1 cellular context compared by ENCODE assay signal in genomic region chr1:230978491-230979388, GRCh38.
TF ChIP-seq lines count a peak whose summit lies in the region.

Gene ARV1, plus strand, starts transcription at chr1:230979094. Its CDS starts 12 bp downstream, at chr1:230979106.
Gene TTC13, minus strand, starts transcription at chr1:230978861. Its CDS starts 31 bp downstream, at chr1:230978830.

TF ChIP-seq in GM23338, 12 proteins besides CTCF, POLR2A, EP300 and RAD21:
- TF ChIP-seq ZNF462 (CRISPR knock-in tag; IDR thresholded peaks at IDR 0.05) (no peak), REST (IDR thresholded peaks at IDR 0.05; ENCODE audit: unreplicated experiment) (no peak), STAT1 (IDR thresholded peaks at IDR 0.05; ENCODE audit: unreplicated experiment) (no peak), EZH2phosphoT487 (IDR thresholded peaks at IDR 0.05; ENCODE audit: unreplicated experiment) (no peak), ZNF114 (CRISPR knock-in tag; IDR thresholded peaks at IDR 0.05) (no peak), JUNB (IDR thresholded peaks at IDR 0.05; ENCODE audit: unreplicated experiment) (no peak), POLR2AphosphoS5 (IDR thresholded peaks at IDR 0.05; ENCODE audit: low read depth) (peak; percentile 88), CREB1 (CRISPR knock-in tag; IDR thresholded peaks at IDR 0.05; ENCODE audit: low read depth) (peak; percentile 88), ETS1 (IDR thresholded peaks at IDR 0.05) (peak; percentile 97), EZH2 (IDR thresholded peaks at IDR 0.05; ENCODE audit: low read depth, unreplicated experiment) (no peak), NANOG (IDR thresholded peaks at IDR 0.05; ENCODE audit: borderline replicate concordance) (no peak), ZNF331 (CRISPR knock-in tag; IDR thresholded peaks at IDR 0.05; ENCODE audit: low read depth) (no peak)
